ENCODE assay signal across 10 cellular contexts in the genomic region with DNA sequence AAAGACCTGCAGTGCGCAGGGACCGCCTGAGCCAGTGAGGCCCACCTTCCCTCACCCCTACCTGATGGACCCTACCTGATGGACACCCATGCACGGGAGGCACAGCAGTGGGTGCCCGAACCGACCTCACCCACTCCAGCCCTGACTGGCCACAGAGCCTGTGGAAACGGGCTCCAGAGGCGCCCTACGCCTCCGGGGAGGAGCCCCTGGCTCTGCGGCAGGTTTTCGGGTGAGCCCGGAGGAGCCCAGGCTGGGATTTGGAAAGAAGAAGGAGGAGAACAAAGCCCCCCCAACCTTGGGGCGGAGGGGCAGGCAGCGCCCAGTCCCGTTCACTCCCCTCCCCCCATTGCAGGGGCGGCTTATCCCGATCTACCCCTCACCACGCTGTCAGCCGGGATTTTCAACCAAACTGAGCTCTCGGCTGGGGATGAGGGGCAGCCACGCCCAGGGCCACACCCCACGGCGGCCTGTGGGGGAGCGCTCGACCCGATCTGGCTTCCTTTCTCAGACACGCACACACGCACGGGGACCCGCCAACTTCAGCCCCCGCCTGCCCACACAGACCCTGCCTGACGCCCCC. TPM values are rescaled to one million over a fixed set of nuclear protein-coding genes. Genes with fewer than 3 reads are reported as not detected.
A peak's percentile ranks its signal among the peaks of the same experiment; 100 is the strongest.
DNase-seq lines count a peak whose midpoint lies in the region; ATAC-seq lines count a peak whose summit lies in the region.
"Had no signal": no experiment of that assay in that cellular context is flagged by ENCODE, and none has a peak within 500 bp of the region (broad histone marks: within the 10 kb centered on the region; RNA-seq: fewer than 3 reads in every experiment).

No MANE protein-coding gene starts in this region.

- no CpG with 5 or more reads among the region's 32 CpGs for WGBS in iPS DF 6.9 (ENCODE audit: insufficient coverage, insufficient read length)

- H3K27me3 ChIP-seq in iPS DF 6.9 (ENCODE audit: control insufficient read depth, insufficient read depth, low read length) = no peaks in the 10 kb centered on the region

- peaks cover 1% of the 10 kb centered on the region for H3K4me1 Mint-ChIP-seq in activated T-cell treated with anti-CD3 and anti-CD28 coated beads, Interleukin-2, amount 50 U/mL, for 4 hours (ENCODE audit: low read depth)
- H3K4me1 Mint-ChIP-seq in stimulated activated naive CD8-positive, alpha-beta T cell treated with anti-CD3 and anti-CD28 coated beads, Interleukin-15, Interleukin-2, amounts not matched to agents 100 ng/mL and 50 ng/mL, for 24 hours (ENCODE audit: low read depth) = peaks cover 5% of the 10 kb centered on the region

- no peaks in the 10 kb centered on the region for H3K9me3 Mint-ChIP-seq in activated T-cell treated with anti-CD3 and anti-CD28 coated beads, Interleukin-2, amount 50 U/mL, for 4 hours
- no peaks in the 10 kb centered on the region for H3K9me3 Mint-ChIP-seq in stimulated activated naive CD8-positive, alpha-beta T cell treated with anti-CD3 and anti-CD28 coated beads, Interleukin-15, Interleukin-2, amounts not matched to agents 100 ng/mL and 50 ng/mL, for 24 hours
- H3K9me3 Mint-ChIP-seq: CD4-positive, CD25-positive, alpha-beta regulatory T cell had no signal

- H3K27me3 Mint-ChIP-seq in activated T-cell treated with anti-CD3 and anti-CD28 coated beads, Interleukin-2, amount 50 U/mL, for 4 hours (ENCODE audit: low read depth) = peaks cover 22% of the 10 kb centered on the region
- H3K27me3 Mint-ChIP-seq in stimulated activated naive CD8-positive, alpha-beta T cell treated with anti-CD3 and anti-CD28 coated beads, Interleukin-15, Interleukin-2, amounts not matched to agents 100 ng/mL and 50 ng/mL, for 24 hours = peaks cover 19% of the 10 kb centered on the region

- peak overlapping the region; percentile 19 for H3K4me3 Mint-ChIP-seq in activated T-cell treated with anti-CD3 and anti-CD28 coated beads, Interleukin-2, amount 50 U/mL, for 4 hours
- H3K4me3 Mint-ChIP-seq in stimulated activated naive CD8-positive, alpha-beta T cell treated with anti-CD3 and anti-CD28 coated beads, Interleukin-15, Interleukin-2, amounts not matched to agents 100 ng/mL and 50 ng/mL, for 24 hours = peak overlapping the region; percentile 17

- H3K9me3 ChIP-seq in iPS DF 6.9 (ENCODE audit: control insufficient read depth, insufficient read depth, low read length) = no peaks in the 10 kb centered on the region

- DNase-seq in activated T-cell treated with anti-CD3 and anti-CD28 coated beads, Interleukin-2, amount 50 U/mL, for 4 hours = no peak
- no peak for DNase-seq in activated T-cell treated with anti-CD3 and anti-CD28 coated beads, Interleukin-2, amount 50 U/mL, for 48 hours
- DNase-seq in SW480 (ENCODE audit: low spot score) (peak; percentile 51), iPS DF 6.9 (ENCODE audit: low read depth, low spot score) (no peak), ureter (ENCODE audit: low spot score) (no peak)
- no peak for DNase-seq in stimulated activated CD8-positive, alpha-beta memory T cell treated with anti-CD3 and anti-CD28 coated beads, Interleukin-4, amount 100 ng/mL, for 48 hours
- DNase-seq in activated effector memory CD4-positive, alpha-beta T cell treated with anti-CD3 and anti-CD28 coated beads, Interleukin-2, amount 50 U/mL, for 16 hours = no peak
- DNase-seq: CD4-positive, CD25-positive, alpha-beta regulatory T cell had no signal

- H3K27ac ChIP-seq in iPS DF 6.9 (ENCODE audit: low read length) = no peak overlapping the region

- ATAC-seq in activated T-cell treated with anti-CD3 and anti-CD28 coated beads, Interleukin-2, amount 50 U/mL, for 4 hours = peak; percentile 61 to 62

- no peak overlapping the region for H3K27ac Mint-ChIP-seq in stimulated activated naive CD8-positive, alpha-beta T cell treated with anti-CD3 and anti-CD28 coated beads, Interleukin-15, Interleukin-2, amounts not matched to agents 100 ng/mL and 50 ng/mL, for 24 hours
- H3K27ac Mint-ChIP-seq: CD4-positive, CD25-positive, alpha-beta regulatory T cell had no signal

- peaks cover 7% of the 10 kb centered on the region for H3K4me1 ChIP-seq in iPS DF 6.9 (ENCODE audit: control insufficient read depth, insufficient read depth, low read length)

- peak overlapping the region; percentile 55; the same call in 1 of the 2 replicates for H3K4me3 ChIP-seq in iPS DF 6.9 (ENCODE audit: low read length)

- no peaks in the 10 kb centered on the region for H3K36me3 ChIP-seq in iPS DF 6.9 (ENCODE audit: control insufficient read depth, insufficient read depth, low read length)

- no peaks in the 10 kb centered on the region for H3K36me3 Mint-ChIP-seq in activated T-cell treated with anti-CD3 and anti-CD28 coated beads, Interleukin-2, amount 50 U/mL, for 4 hours (ENCODE audit: insufficient read depth)
- H3K36me3 Mint-ChIP-seq in stimulated activated naive CD8-positive, alpha-beta T cell treated with anti-CD3 and anti-CD28 coated beads, Interleukin-15, Interleukin-2, amounts not matched to agents 100 ng/mL and 50 ng/mL, for 24 hours (ENCODE audit: low read depth) = no peaks in the 10 kb centered on the region
- H3K36me3 Mint-ChIP-seq: CD4-positive, CD25-positive, alpha-beta regulatory T cell had no signal

RNA-seq across cellular contexts. Expression of gene L1CAM, which starts 0.7 kb away (rescaled TPM):
- under 1 TPM; 0.14 to 0.46 (median 0.34) TPM for total RNA-seq in activated T-cell treated with anti-CD3 and anti-CD28 coated beads, Interleukin-2, amount 50 U/mL, for 4 hours
- total RNA-seq in ureter = 3.8 TPM

RNA-seq across cellular contexts. Expression of gene AVPR2, which starts 19.2 kb away (rescaled TPM):
- not detected for total RNA-seq in activated T-cell treated with anti-CD3 and anti-CD28 coated beads, Interleukin-2, amount 50 U/mL, for 4 hours
- 2.3 TPM for total RNA-seq in ureter
- total RNA-seq: CD4-positive, CD25-positive, alpha-beta regulatory T cell; T-helper 1 cell treated with Interleukin-12 subunit alpha and Interleukin-12 subunit beta and Interleukin-4 antibody, amounts not matched to agents 30 ng/mL and 1 ng/mL, for 36 hours had no signal

RNA-seq across cellular contexts. Expression of gene ARHGAP4, which starts 40.8 kb away (rescaled TPM):
- 100 to 1,000 TPM in 2 of 3 donors, 10 to 100 TPM in 1; 96.7 to 128 (median 108) TPM for total RNA-seq in activated T-cell treated with anti-CD3 and anti-CD28 coated beads, Interleukin-2, amount 50 U/mL, for 4 hours
- total RNA-seq in ureter = 43.7 TPM

RNA-seq across cellular contexts. Expression of gene NAA10, which starts 49.5 kb away (rescaled TPM):
- total RNA-seq in activated T-cell treated with anti-CD3 and anti-CD28 coated beads, Interleukin-2, amount 50 U/mL, for 4 hours = 100 to 1,000 TPM; 190 to 224 (median 221) TPM
- 83.7 TPM for total RNA-seq in ureter

RNA-seq across cellular contexts. Expression of gene PDZD4, which starts 55.0 kb away (rescaled TPM):
- total RNA-seq in activated T-cell treated with anti-CD3 and anti-CD28 coated beads, Interleukin-2, amount 50 U/mL, for 4 hours = 1 to 10 TPM in 2 of 3 donors, under 1 TPM in 1; 0.81 to 1.4 (median 1.4) TPM
- total RNA-seq in ureter = 10.6 TPM
